Comparison of ENCODE assay signal across 28 cellular contexts in genomic region chrX:106684207-106684606, GRCh38. TPM values are rescaled to one million over a fixed set of nuclear protein-coding genes. Genes with fewer than 3 reads are reported as not detected.
"Had no signal": no experiment of that assay in that cellular context is flagged by ENCODE, and none has a peak within 500 bp of the region (broad histone marks: within the 10 kb centered on the region; RNA-seq: fewer than 3 reads in every experiment).

No MANE protein-coding gene starts in this region.

- H3K4me3 ChIP-seq: adrenal gland, body of pancreas, Peyer's patch, SJSA1 had no signal

- DNase-seq: activated CD4-positive, alpha-beta T cell treated with anti-CD3 and anti-CD28 coated beads, Interleukin-2, amount 10 ng/mL, durations not matched to agents 24 days and 14 days; activated CD4-positive, alpha-beta T cell treated with anti-CD3 and anti-CD28 coated beads, Interleukin-2, amount 50 U/mL, for 48 hours; activated CD8-positive, alpha-beta T cell treated with anti-CD3 and anti-CD28 coated beads, Interleukin-2, amount 10 ng/mL, durations not matched to agents 7 days and 5 days; activated gamma-delta T cell treated with Interleukin-2 at 50 U/mL for 16 hours; activated naive CD4-positive, alpha-beta T cell treated with anti-CD3 and anti-CD28 coated beads for 36 hours; activated T-cell treated with anti-CD3 and anti-CD28 coated beads, Interleukin-2, amount 50 U/mL, for 24 hours; adrenal gland; body of pancreas; central memory CD4-positive, alpha-beta T cell; Karpas-422; KBM-7; MM.1S; MV-4-11; NCI-H1092; NCI-H1436 treated with DMSO at 0.1 percent for 48 hours; NCI-H1694 treated with DMSO at 0.1 percent for 48 hours; NCI-H2029 treated with DMSO at 0.1 percent for 48 hours; NCI-H2107; NCI-H345; NCI-H524 treated with DMSO at 0.1 percent for 48 hours; PC-3; Peyer's patch; RPMI8226; SHP77 treated with DMSO at 0.1 percent for 48 hours; SK-N-SH had no signal

- H3K9me3 ChIP-seq: adrenal gland, body of pancreas, Peyer's patch, SJSA1, SK-N-SH had no signal

- H3K36me3 ChIP-seq: adrenal gland, Peyer's patch, SJSA1 had no signal

- H3K4me2 ChIP-seq: SK-N-SH had no signal

- H3K27me3 ChIP-seq: body of pancreas, Peyer's patch, SJSA1 had no signal

- H3K4me1 ChIP-seq: adrenal gland, body of pancreas, Peyer's patch, SJSA1 had no signal

- H3K27ac ChIP-seq: adrenal gland, body of pancreas, Peyer's patch, SJSA1 had no signal

- H3K9ac ChIP-seq: SK-N-SH had no signal

- FAIRE-seq: TTC549 had no signal

RNA-seq across cellular contexts. Expression of gene RNF128, which starts 42.3 kb away (rescaled TPM):
- polyA plus RNA-seq: IgD-negative memory B cell, SK-N-SH had no signal
